In genomic region chr2:209579236-209579749, GRCh38 we compare ENCODE assay signal across 8 cellular contexts.
DNase-seq lines count a peak whose midpoint lies in the region; ATAC-seq and TF ChIP-seq lines count a peak whose summit lies in the region.

No MANE protein-coding gene starts in this region.

- no peaks in the 10 kb centered on the region for H3K36me3 Mint-ChIP-seq in activated naive CD4-positive, alpha-beta T cell treated with anti-CD3 and anti-CD28 coated beads, Interleukin-2, amount 10 ng/mL, durations not matched to agents 7 days and 5 days

- no peak overlapping the region for H3K27ac Mint-ChIP-seq in activated naive CD4-positive, alpha-beta T cell treated with anti-CD3 and anti-CD28 coated beads, Interleukin-2, amount 10 ng/mL, durations not matched to agents 7 days and 5 days

- peaks cover 4% of the 10 kb centered on the region for H3K4me1 Mint-ChIP-seq in activated naive CD4-positive, alpha-beta T cell treated with anti-CD3 and anti-CD28 coated beads, Interleukin-2, amount 10 ng/mL, durations not matched to agents 7 days and 5 days

- H3K9ac ChIP-seq in SK-N-SH (peak overlapping the region; percentile 62), skeletal muscle satellite cell (ENCODE audit: low read depth, low read length) (peak overlapping the region; percentile 63)

- H3K4me3 Mint-ChIP-seq in activated naive CD4-positive, alpha-beta T cell treated with anti-CD3 and anti-CD28 coated beads, Interleukin-2, amount 10 ng/mL, durations not matched to agents 7 days and 5 days = peak overlapping the region; percentile 40

- no peak; the same call in 1 of the 2 replicates for TF ChIP-seq RAD21 in SK-N-SH (IDR thresholded peaks at IDR 0.05; ENCODE audit: low read length)

- DNase-seq in activated naive CD4-positive, alpha-beta T cell treated with anti-CD3 and anti-CD28 coated beads, Interleukin-2, amount 10 ng/mL, durations not matched to agents 7 days and 5 days = peak; percentile 20
- DNase-seq in activated naive CD4-positive, alpha-beta T cell (lab: John Stamatoyannopoulos, UW) = no peak
- DNase-seq in SK-N-SH (peak; percentile 60), head of caudate nucleus (peak; percentile 14 to 87 (median 67)), NOMO-1 (lab: John Stamatoyannopoulos, UW; ENCODE audit: unreplicated experiment in 2 of 2) (no peak)
- no peak for DNase-seq in effector CD8-positive, alpha-beta T cell (lab: John Stamatoyannopoulos, UW)

- ATAC-seq in HG02798 (IDR thresholded peaks at IDR 0.05; ENCODE audit: poor library complexity, unreplicated experiment) = no peak

- TF ChIP-seq EP300 in SK-N-SH (IDR thresholded peaks at IDR 0.05; ENCODE audit: borderline replicate concordance in 1 of 2, low read depth in 1 of 2, low read length in 1 of 2) = no peak

- H3K27ac ChIP-seq in SK-N-SH (ENCODE audit: low read depth in 2 of 2, low read length in 1 of 2) = peak overlapping the region; percentile 32 to 94; a peak in 3 of 4 replicates

- POLR2A ChIA-PET in SK-N-SH (lab: Yijun Ruan, JAX) = interaction anchor here (0.6 to 2.8 kb wide), 10 partner anchors 10 to 426 kb away, joined by 3 to 36 read pairs (median 6); partner anchors contain the start of genes MAP2 and UNC80

- no peaks in the 10 kb centered on the region for H3F3A ChIP-seq in SK-N-SH (replicated peaks; ENCODE audit: insufficient read depth)

- H3K4me2 ChIP-seq in SK-N-SH (peak overlapping the region; percentile 97), skeletal muscle satellite cell (ENCODE audit: low read length) (peak overlapping the region; percentile 99)

- no peaks in the 10 kb centered on the region for H3K9me3 ChIP-seq in SK-N-SH
- no peaks in the 10 kb centered on the region for H3K9me3 ChIP-seq in skeletal muscle satellite cell (replicated peaks; ENCODE audit: low read length)

- no peaks in the 10 kb centered on the region for H4K20me1 ChIP-seq in SK-N-SH (ENCODE audit: insufficient read depth)

- H3K36me3 ChIP-seq in SK-N-SH (replicated peaks in 1 of 2; ENCODE audit: control insufficient read depth in 1 of 2, insufficient read depth in 2 of 2, low read length in 1 of 2) = peaks cover 0 to 2% of the 10 kb centered on the region in 2 experiments
- H3K36me3 ChIP-seq in skeletal muscle satellite cell (ENCODE audit: insufficient read depth, low read length) = no peaks in the 10 kb centered on the region

- CTCF ChIA-PET in activated naive CD4-positive, alpha-beta T cell treated with anti-CD3 and anti-CD28 coated beads, Interleukin-2, amount 10 ng/mL, durations not matched to agents 7 days and 5 days (lab: Charles Lee) = interaction anchor here (0.9 to 2.2 kb wide), 4 partner anchors 11 to 393 kb away, joined by 3 to 11 read pairs (median 4); no protein-coding TSS in a partner anchor
- CTCF ChIA-PET in SK-N-SH (lab: Yijun Ruan, JAX) = interaction anchor here (0.6 to 4.7 kb wide), 17 partner anchors 9 to 1187 kb away, joined by 3 to 76 read pairs (median 4); partner anchors contain the start of genes MAP2 and UNC80

- WGBS in SK-N-SH (ENCODE audit: low lambda C conversion rate) = 9% methylated on average over 17 of the region's 17 CpGs

- H3K4me3 ChIP-seq in SK-N-SH (ENCODE audit: low read depth in 2 of 2, low read length in 1 of 2) (peak overlapping the region; percentile 59 to 75), skeletal muscle satellite cell (ENCODE audit: low read length) (peak overlapping the region; percentile 73)

- TF ChIP-seq CTCF in SK-N-SH (IDR thresholded peaks at IDR 0.05) = no peak

- H3K9me2 ChIP-seq in SK-N-SH = no peaks in the 10 kb centered on the region

- H3K27me3 ChIP-seq in SK-N-SH (ENCODE audit: insufficient read depth) (no peaks in the 10 kb centered on the region), skeletal muscle satellite cell (ENCODE audit: control insufficient read depth, insufficient read depth, low read length) (no peaks in the 10 kb centered on the region)

- H3K4me1 ChIP-seq in SK-N-SH (ENCODE audit: control insufficient read depth in 1 of 2, insufficient read depth in 2 of 2, low read depth in 1 of 2, low read length in 1 of 2) (peaks cover 4 to 14% of the 10 kb centered on the region in 2 experiments; a peak in 3 of 4 replicates), skeletal muscle satellite cell (ENCODE audit: control insufficient read depth, insufficient read depth, low read length) (peaks cover 5% of the 10 kb centered on the region)

- H2AFZ ChIP-seq in SK-N-SH (ENCODE audit: low read depth) = peak overlapping the region; percentile 87

- intact Hi-C loops in head of caudate nucleus (cut with DNase I) = loop anchor here (10.0 kb wide), 1 partner anchor 244 kb away; no protein-coding TSS in a partner anchor

- no peaks in the 10 kb centered on the region for H3K79me2 ChIP-seq in SK-N-SH (ENCODE audit: insufficient read depth)

- no peaks in the 10 kb centered on the region for H3K9me3 Mint-ChIP-seq in activated naive CD4-positive, alpha-beta T cell treated with anti-CD3 and anti-CD28 coated beads, Interleukin-2, amount 10 ng/mL, durations not matched to agents 7 days and 5 days

- H3K27me3 Mint-ChIP-seq in activated naive CD4-positive, alpha-beta T cell treated with anti-CD3 and anti-CD28 coated beads, Interleukin-2, amount 10 ng/mL, durations not matched to agents 7 days and 5 days = no peaks in the 10 kb centered on the region

TF ChIP-seq in SK-N-SH, 30 proteins besides CTCF, POLR2A, EP300 and RAD21 (continues in another document):
- no peak for TF ChIP-seq FOSL2 (IDR thresholded peaks at IDR 0.05; ENCODE audit: borderline replicate concordance, low read depth)
- TF ChIP-seq GATA2 (CRISPR knock-in tag; IDR thresholded peaks at IDR 0.05) = peak; percentile 12; the same call in 1 of the 2 replicates
- 0 out of 2 replicates have a peak, but pooled peaks have one; percentile 7 for TF ChIP-seq TCF12 (IDR thresholded peaks at IDR 0.05)
- peak; percentile 75 for TF ChIP-seq FOXJ3 (CRISPR knock-in tag; IDR thresholded peaks at IDR 0.05)
- no peak for TF ChIP-seq ELF1 (IDR thresholded peaks at IDR 0.05)
- TF ChIP-seq TEAD4 (IDR thresholded peaks at IDR 0.05; ENCODE audit: borderline replicate concordance, insufficient read depth) = no peak
- TF ChIP-seq CHD2 (IDR thresholded peaks at IDR 0.05; ENCODE audit: low read length, partially characterized antibody) = peak; percentile 61
- TF ChIP-seq EZH2phosphoT487 (IDR thresholded peaks at IDR 0.05; ENCODE audit: borderline replicate concordance, low read depth) = no peak
- TF ChIP-seq PBX3 (IDR thresholded peaks at IDR 0.05) = 0 out of 2 replicates have a peak, but pooled peaks have one; percentile 19
- no peak for TF ChIP-seq FOXM1 (IDR thresholded peaks at IDR 0.05; ENCODE audit: low read depth)
- TF ChIP-seq POLR2AphosphoS5 (IDR thresholded peaks at IDR 0.05; ENCODE audit: low read depth, low read length) = no peak
- TF ChIP-seq MEF2A (IDR thresholded peaks at IDR 0.05; ENCODE audit: borderline replicate concordance, low read depth) = no peak
- peak; percentile 14; the same call in 1 of the 2 replicates for TF ChIP-seq SMC3 (IDR thresholded peaks at IDR 0.05; ENCODE audit: low read depth, low read length)
- TF ChIP-seq, protein P1, sequence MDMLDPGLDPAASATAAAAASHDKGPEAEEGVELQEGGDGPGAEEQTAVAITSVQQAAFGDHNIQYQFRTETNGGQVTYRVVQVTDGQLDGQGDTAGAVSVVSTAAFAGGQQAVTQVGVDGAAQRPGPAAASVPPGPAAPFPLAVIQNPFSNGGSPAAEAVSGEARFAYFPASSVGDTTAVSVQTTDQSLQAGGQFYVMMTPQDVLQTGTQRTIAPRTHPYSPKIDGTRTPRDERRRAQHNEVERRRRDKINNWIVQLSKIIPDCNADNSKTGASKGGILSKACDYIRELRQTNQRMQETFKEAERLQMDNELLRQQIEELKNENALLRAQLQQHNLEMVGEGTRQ (IDR thresholded peaks at IDR 0.05; ENCODE audit: borderline replicate concordance, low read depth, low read length) = no peak
- no peak for TF ChIP-seq NFIC (IDR thresholded peaks at IDR 0.05; ENCODE audit: borderline replicate concordance)
- TF ChIP-seq RXRA (IDR thresholded peaks at IDR 0.05; ENCODE audit: borderline replicate concordance, low read depth) = no peak
- TF ChIP-seq, protein P2, sequence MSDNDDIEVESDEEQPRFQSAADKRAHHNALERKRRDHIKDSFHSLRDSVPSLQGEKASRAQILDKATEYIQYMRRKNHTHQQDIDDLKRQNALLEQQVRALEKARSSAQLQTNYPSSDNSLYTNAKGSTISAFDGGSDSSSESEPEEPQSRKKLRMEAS (IDR thresholded peaks at IDR 0.05; ENCODE audit: low read depth) = 0 out of 2 replicates have a peak, but pooled peaks have one; percentile 27
- TF ChIP-seq, protein P3, sequence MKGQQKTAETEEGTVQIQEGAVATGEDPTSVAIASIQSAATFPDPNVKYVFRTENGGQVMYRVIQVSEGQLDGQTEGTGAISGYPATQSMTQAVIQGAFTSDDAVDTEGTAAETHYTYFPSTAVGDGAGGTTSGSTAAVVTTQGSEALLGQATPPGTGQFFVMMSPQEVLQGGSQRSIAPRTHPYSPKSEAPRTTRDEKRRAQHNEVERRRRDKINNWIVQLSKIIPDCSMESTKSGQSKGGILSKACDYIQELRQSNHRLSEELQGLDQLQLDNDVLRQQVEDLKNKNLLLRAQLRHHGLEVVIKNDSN (IDR thresholded peaks at IDR 0.05; ENCODE audit: borderline replicate concordance, low read depth) = no peak
- TF ChIP-seq MXI1 (IDR thresholded peaks at IDR 0.05; ENCODE audit: low read depth, low read length) = no peak

Comparison
In these comparisons a context has a peak if more than half of its experiments do, and no peak if none do; other contexts are left out.
1. DNase-seq: peak in activated naive CD4-positive, alpha-beta T cell treated with anti-CD3 and anti-CD28 coated beads, Interleukin-2, amount 10 ng/mL, durations not matched to agents 7 days and 5 days (single experiment), SK-N-SH (single experiment) and head of caudate nucleus (42 of 42); none in activated naive CD4-positive, alpha-beta T cell (0 of 4), effector CD8-positive, alpha-beta T cell (single experiment) and NOMO-1 (0 of 2).